14 cellular contexts compared by ENCODE assay signal in genomic region chr7:17166824-17167379, GRCh38.
DNase-seq lines count a peak whose midpoint lies in the region; ATAC-seq lines count a peak whose summit lies in the region.
"Had no signal": no experiment of that assay in that cellular context is flagged by ENCODE, and none has a peak within 500 bp of the region (broad histone marks: within the 10 kb centered on the region; RNA-seq: fewer than 3 reads in every experiment).

No MANE protein-coding gene starts in this region.

- ATAC-seq in GM21423 (IDR thresholded peaks at IDR 0.05; ENCODE audit: unreplicated experiment): peak; percentile 92
- ATAC-seq in HG03108 (IDR thresholded peaks at IDR 0.05; ENCODE audit: unreplicated experiment): peak; percentile 89

- DNase-seq in activated naive CD4-positive, alpha-beta T cell treated with Interleukin-2 at 50 U/mL for 16 hours: peak; percentile 21
- DNase-seq in activated naive CD4-positive, alpha-beta T cell (lab: John Stamatoyannopoulos, UW): no peak
- peak; percentile 36 for DNase-seq in stimulated activated CD4-positive, alpha-beta T cell treated with anti-CD3 and anti-CD28 coated beads, Interleukin-4, amount 100 ng/mL, for 24 hours
- DNase-seq in NCI-H2107 treated with DMSO at 0.1 percent for 48 hours (lab: John Stamatoyannopoulos, UW; ENCODE audit: unreplicated experiment): no peak
- no peak for DNase-seq in SKM-1 (lab: John Stamatoyannopoulos, UW; ENCODE audit: unreplicated experiment)
- DNase-seq in activated gamma-delta T cell (lab: John Stamatoyannopoulos, UW): no peak
- DNase-seq: activated CD4-positive, alpha-beta T cell treated with anti-CD3 and anti-CD28 coated beads, Interleukin-2, amount 10 ng/mL, durations not matched to agents 7 days and 5 days; HCEC 1CT; KG1; mesendoderm; NCI-H2171; Right ventricle myocardium superior had no signal

Comparison
In these comparisons a context has a peak if more than half of its experiments do, and no peak if none do; other contexts are left out.
1. DNase-seq: peak in activated naive CD4-positive, alpha-beta T cell treated with Interleukin-2 at 50 U/mL for 16 hours (single experiment) and stimulated activated CD4-positive, alpha-beta T cell treated with anti-CD3 and anti-CD28 coated beads, Interleukin-4, amount 100 ng/mL, for 24 hours (single experiment); none in activated naive CD4-positive, alpha-beta T cell (0 of 4), NCI-H2107 treated with DMSO at 0.1 percent for 48 hours (single experiment), SKM-1 (single experiment) and activated gamma-delta T cell (single experiment).